ENCODE assay signal across 8 cellular contexts in genomic region chr13:76723551-76724232, GRCh38.
A peak's percentile ranks its signal among the peaks of the same experiment; 100 is the strongest.
DNase-seq lines count a peak whose midpoint lies in the region; ATAC-seq, FAIRE-seq and TF ChIP-seq lines count a peak whose summit lies in the region.

No MANE protein-coding gene starts in this region.

- TF ChIP-seq CTCF in bronchial epithelial cell (IDR thresholded peaks at IDR 0.05; ENCODE audit: insufficient read depth, low read length, severe bottlenecking) = no peak

- no peaks in the 10 kb centered on the region for H3K36me3 ChIP-seq in bronchial epithelial cell (ENCODE audit: control insufficient read depth, insufficient read depth, low read length)

- DNase-seq in HS-5 (ENCODE audit: low read depth) = peak; percentile 44
- peak; percentile 40 for DNase-seq in bronchial epithelial cell (ENCODE audit: low read depth)
- DNase-seq in medulla oblongata (ENCODE audit: extremely low spot score) = peak; percentile 66
- no peak for DNase-seq in SHP77 (lab: John Stamatoyannopoulos, UW)
- DNase-seq in erythroblast (lab: John Stamatoyannopoulos, UW) = no peak
- DNase-seq in NCI-H2029 (lab: John Stamatoyannopoulos, UW) = no peak

- H3K27me3 ChIP-seq in bronchial epithelial cell (ENCODE audit: control insufficient read depth, insufficient read depth, low read length) = no peaks in the 10 kb centered on the region

- no peak overlapping the region for H3K4me3 ChIP-seq in bronchial epithelial cell (ENCODE audit: low read depth, low read length)

- FAIRE-seq in bronchial epithelial cell (lab: Jason Lieb, UNC) = no peak

- TF ChIP-seq POLR2A in erythroblast (IDR thresholded peaks at IDR 0.05; ENCODE audit: low read length) = no peak

- peak; percentile 69 for ATAC-seq in GM18511 (IDR thresholded peaks at IDR 0.05; ENCODE audit: unreplicated experiment)
- ATAC-seq in HG02798 (IDR thresholded peaks at IDR 0.05; ENCODE audit: poor library complexity, unreplicated experiment) = no peak

Comparison
In these comparisons a context has a peak if more than half of its experiments do, and no peak if none do; other contexts are left out.
1. DNase-seq: peak in HS-5 (single experiment), bronchial epithelial cell (single experiment) and medulla oblongata (single experiment); none in SHP77 (0 of 2), erythroblast (0 of 2) and NCI-H2029 (single experiment).